ENCODE assay signal across 1 cellular context in the genomic region with DNA sequence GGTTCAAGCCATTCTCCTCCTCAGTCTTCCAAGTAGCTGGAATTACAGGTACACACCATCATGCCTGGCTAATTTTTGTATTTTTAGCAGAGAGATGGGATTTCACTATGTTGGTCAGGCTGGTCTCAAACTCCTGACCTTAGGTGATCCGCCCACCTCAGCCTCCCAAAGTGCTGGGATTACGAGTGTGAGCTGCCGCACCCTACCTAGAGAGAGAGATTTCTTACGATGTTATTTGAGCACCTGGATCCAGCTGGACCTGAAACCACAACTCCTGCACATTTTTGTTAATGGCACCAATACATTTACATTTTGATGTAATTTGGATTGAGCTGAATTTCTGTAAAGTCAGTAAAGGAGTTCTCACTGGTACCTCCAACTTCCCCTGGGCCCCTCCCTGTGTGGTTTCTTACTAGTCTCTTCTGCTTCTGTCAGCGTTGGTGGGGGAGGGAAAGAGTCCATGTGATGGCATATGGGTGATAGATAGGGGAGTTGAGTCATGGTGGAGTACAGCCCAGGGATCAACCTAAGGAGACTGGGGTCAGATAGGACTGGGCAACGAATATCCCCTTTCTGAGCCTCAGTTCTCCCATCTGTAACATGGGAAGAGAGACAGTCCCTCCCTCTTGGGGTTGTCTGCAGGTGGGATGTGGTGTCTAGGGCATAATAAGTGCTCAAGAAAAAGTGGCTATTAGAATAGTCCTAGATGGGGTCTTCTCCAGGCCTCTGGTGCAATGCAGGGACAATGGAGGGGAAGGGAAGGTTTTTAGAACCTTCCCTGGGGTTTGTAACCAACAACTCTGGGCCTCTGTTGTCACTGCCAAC.
TF ChIP-seq lines count a peak whose summit lies in the region.

No MANE protein-coding gene starts in this region.

TF ChIP-seq in SK-N-SH treated with all-trans-retinoic acid at 6 μM for 48 hours, 23 proteins besides CTCF, POLR2A, EP300 and RAD21 (continued from another document):
- TF ChIP-seq, protein P1, sequence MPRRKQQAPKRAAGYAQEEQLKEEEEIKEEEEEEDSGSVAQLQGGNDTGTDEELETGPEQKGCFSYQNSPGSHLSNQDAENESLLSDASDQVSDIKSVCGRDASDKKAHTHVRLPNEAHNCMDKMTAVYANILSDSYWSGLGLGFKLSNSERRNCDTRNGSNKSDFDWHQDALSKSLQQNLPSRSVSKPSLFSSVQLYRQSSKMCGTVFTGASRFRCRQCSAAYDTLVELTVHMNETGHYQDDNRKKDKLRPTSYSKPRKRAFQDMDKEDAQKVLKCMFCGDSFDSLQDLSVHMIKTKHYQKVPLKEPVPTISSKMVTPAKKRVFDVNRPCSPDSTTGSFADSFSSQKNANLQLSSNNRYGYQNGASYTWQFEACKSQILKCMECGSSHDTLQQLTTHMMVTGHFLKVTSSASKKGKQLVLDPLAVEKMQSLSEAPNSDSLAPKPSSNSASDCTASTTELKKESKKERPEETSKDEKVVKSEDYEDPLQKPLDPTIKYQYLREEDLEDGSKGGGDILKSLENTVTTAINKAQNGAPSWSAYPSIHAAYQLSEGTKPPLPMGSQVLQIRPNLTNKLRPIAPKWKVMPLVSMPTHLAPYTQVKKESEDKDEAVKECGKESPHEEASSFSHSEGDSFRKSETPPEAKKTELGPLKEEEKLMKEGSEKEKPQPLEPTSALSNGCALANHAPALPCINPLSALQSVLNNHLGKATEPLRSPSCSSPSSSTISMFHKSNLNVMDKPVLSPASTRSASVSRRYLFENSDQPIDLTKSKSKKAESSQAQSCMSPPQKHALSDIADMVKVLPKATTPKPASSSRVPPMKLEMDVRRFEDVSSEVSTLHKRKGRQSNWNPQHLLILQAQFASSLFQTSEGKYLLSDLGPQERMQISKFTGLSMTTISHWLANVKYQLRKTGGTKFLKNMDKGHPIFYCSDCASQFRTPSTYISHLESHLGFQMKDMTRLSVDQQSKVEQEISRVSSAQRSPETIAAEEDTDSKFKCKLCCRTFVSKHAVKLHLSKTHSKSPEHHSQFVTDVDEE (CRISPR knock-in tag; IDR thresholded peaks at IDR 0.05) = no peak
- no peak for TF ChIP-seq ZFP30 (CRISPR knock-in tag; IDR thresholded peaks at IDR 0.05)
- TF ChIP-seq, protein P2, sequence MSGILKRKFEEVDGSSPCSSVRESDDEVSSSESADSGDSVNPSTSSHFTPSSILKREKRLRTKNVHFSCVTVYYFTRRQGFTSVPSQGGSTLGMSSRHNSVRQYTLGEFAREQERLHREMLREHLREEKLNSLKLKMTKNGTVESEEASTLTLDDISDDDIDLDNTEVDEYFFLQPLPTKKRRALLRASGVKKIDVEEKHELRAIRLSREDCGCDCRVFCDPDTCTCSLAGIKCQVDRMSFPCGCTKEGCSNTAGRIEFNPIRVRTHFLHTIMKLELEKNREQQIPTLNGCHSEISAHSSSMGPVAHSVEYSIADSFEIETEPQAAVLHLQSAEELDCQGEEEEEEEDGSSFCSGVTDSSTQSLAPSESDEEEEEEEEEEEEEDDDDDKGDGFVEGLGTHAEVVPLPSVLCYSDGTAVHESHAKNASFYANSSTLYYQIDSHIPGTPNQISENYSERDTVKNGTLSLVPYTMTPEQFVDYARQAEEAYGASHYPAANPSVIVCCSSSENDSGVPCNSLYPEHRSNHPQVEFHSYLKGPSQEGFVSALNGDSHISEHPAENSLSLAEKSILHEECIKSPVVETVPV (CRISPR knock-in tag; IDR thresholded peaks at IDR 0.05) = no peak
- no peak for TF ChIP-seq TOX (CRISPR knock-in tag; IDR thresholded peaks at IDR 0.05; ENCODE audit: borderline replicate concordance)
- TF ChIP-seq, protein P3, sequence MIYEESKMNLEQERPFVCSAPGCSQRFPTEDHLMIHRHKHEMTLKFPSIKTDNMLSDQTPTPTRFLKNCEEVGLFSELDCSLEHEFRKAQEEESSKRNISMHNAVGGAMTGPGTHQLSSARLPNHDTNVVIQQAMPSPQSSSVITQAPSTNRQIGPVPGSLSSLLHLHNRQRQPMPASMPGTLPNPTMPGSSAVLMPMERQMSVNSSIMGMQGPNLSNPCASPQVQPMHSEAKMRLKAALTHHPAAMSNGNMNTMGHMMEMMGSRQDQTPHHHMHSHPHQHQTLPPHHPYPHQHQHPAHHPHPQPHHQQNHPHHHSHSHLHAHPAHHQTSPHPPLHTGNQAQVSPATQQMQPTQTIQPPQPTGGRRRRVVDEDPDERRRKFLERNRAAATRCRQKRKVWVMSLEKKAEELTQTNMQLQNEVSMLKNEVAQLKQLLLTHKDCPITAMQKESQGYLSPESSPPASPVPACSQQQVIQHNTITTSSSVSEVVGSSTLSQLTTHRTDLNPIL (CRISPR knock-in tag; IDR thresholded peaks at IDR 0.05; ENCODE audit: low read depth) = no peak
- no peak for TF ChIP-seq ZFP3 (CRISPR knock-in tag; IDR thresholded peaks at IDR 0.05)
- TF ChIP-seq ISL1 (CRISPR knock-in tag; IDR thresholded peaks at IDR 0.05) = no peak
- TF ChIP-seq SNAI2 (CRISPR knock-in tag; IDR thresholded peaks at IDR 0.05) = no peak
- no peak for TF ChIP-seq ZNF70 (CRISPR knock-in tag; IDR thresholded peaks at IDR 0.05)
- TF ChIP-seq TCF4 (CRISPR knock-in tag; IDR thresholded peaks at IDR 0.05; ENCODE audit: borderline replicate concordance) = no peak
